Comparison of ENCODE assay signal across 17 cellular contexts in the genomic region with DNA sequence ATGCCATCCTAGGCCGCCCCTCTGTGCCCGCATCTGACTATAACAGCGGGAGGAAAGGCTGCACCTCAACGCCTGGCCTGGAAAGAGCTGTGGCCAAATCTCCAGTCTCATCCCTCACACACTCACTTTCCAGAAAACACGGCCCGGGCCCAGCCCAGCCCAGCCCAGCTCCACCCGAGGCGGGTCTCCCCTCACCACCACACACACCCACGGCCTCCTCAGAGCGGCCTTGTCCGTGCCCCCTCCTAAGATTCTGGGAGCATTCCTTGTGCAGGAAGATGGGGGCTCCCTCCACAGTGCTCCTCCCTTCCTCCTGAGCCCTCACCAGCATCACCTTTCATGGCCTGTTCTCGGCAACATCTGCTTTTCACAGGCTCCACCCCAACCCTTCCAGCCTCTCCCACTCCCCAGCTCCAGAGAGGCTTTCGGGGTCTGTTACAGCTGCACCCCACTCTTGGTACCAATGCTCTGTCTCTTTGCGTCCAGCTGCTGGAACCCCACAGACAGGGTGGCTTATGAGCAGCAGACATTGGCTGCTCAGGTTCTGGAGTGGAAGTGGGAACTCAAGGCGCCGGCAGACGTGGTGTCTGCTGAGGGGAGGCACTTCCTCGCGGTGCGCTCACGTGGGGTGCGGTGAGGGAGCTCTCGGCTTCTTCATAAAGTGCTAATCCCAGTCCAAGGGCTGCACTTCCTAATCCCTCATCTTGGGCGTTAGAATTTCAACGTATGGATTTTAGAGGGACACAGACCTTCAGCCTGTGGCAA.
DNase-seq lines count a peak whose midpoint lies in the region; ATAC-seq, FAIRE-seq and TF ChIP-seq lines count a peak whose summit lies in the region.
"Had no signal": no experiment of that assay in that cellular context is flagged by ENCODE, and none has a peak within 500 bp of the region (broad histone marks: within the 10 kb centered on the region; RNA-seq: fewer than 3 reads in every experiment).

No MANE protein-coding gene starts in this region.

- H3K27me3 Mint-ChIP-seq in GM23338 (ENCODE audit: insufficient read depth, low read depth, poor library complexity), result peaks cover 14% of the 10 kb centered on the region
- H3K27me3 Mint-ChIP-seq in neural progenitor cell (ENCODE audit: insufficient read depth, low read depth), result peaks cover 4% of the 10 kb centered on the region
- H3K27me3 Mint-ChIP-seq: dendritic cell treated with granulocyte-macrophage colony-stimulating factor and Interleukin-4, amounts not matched to agents 40 ng/mL and 50 ng/mL, for 4 days had no signal

- no peaks in the 10 kb centered on the region for H3K9me2 ChIP-seq in GM23338 (ENCODE audit: insufficient read depth)

- FAIRE-seq in RCC 7860 (lab: Jason Lieb, UNC), result no peak

- H3K4me3 ChIP-seq in BLaER1 (peak overlapping the region; percentile 34; the same call in 1 of the 2 replicates), GM23338 (no peak overlapping the region), neural progenitor cell (no peak overlapping the region)
- H3K4me3 ChIP-seq: esophagus squamous epithelium, heart right ventricle, MG63, SJSA1, thoracic aorta had no signal

- peaks cover 25% of the 10 kb centered on the region for H3K27me3 ChIP-seq in BLaER1
- H3K27me3 ChIP-seq in GM23338 (ENCODE audit: insufficient read depth), result no peaks in the 10 kb centered on the region
- H3K27me3 ChIP-seq in neural progenitor cell, result no peaks in the 10 kb centered on the region
- H3K27me3 ChIP-seq: esophagus squamous epithelium, heart right ventricle, MG63, SJSA1 had no signal

- peaks cover 94% of the 10 kb centered on the region for H3K4me1 ChIP-seq in BLaER1
- H3K4me1 ChIP-seq in GM23338 (ENCODE audit: insufficient read depth), result no peaks in the 10 kb centered on the region
- H3K4me1 ChIP-seq in neural progenitor cell, result no peaks in the 10 kb centered on the region
- H3K4me1 ChIP-seq: esophagus squamous epithelium, heart right ventricle, SJSA1 had no signal

- H3K36me3 Mint-ChIP-seq in GM23338 (ENCODE audit: low read depth), result no peaks in the 10 kb centered on the region
- peaks cover 2% of the 10 kb centered on the region for H3K36me3 Mint-ChIP-seq in neural progenitor cell

- ATAC-seq in GM23338 (no peak), Right ventricle myocardium superior (ENCODE audit: poor library complexity) (no peak)
- ATAC-seq: heart right ventricle had no signal

- H3K36me3 ChIP-seq in BLaER1, result peaks cover 31% of the 10 kb centered on the region; the same call in 1 of the 2 replicates
- no peaks in the 10 kb centered on the region for H3K36me3 ChIP-seq in GM23338 (ENCODE audit: insufficient read depth)
- H3K36me3 ChIP-seq in neural progenitor cell, result no peaks in the 10 kb centered on the region
- H3K36me3 ChIP-seq: esophagus squamous epithelium, heart right ventricle, MG63, neutrophil, SJSA1, thoracic aorta had no signal

- DNase-seq in GM23338 (ENCODE audit: low spot score), result no peak
- DNase-seq in Right ventricle myocardium superior, result peak; percentile 24
- DNase-seq in neural progenitor cell (ENCODE audit: low spot score), result peak; percentile 1
- DNase-seq in RCC 7860 (ENCODE audit: low spot score), result no peak
- no peak for DNase-seq in nucleus accumbens (lab: John Stamatoyannopoulos, UW)
- DNase-seq in EL, result no peak
- no peak for DNase-seq in T1000 (lab: John Stamatoyannopoulos, UW)
- DNase-seq: DMS79 treated with DMSO at 0.1 percent for 48 hours, esophagus squamous epithelium, MG63 had no signal

- H3K79me2 ChIP-seq in GM23338 (replicated peaks; ENCODE audit: insufficient read depth), result no peaks in the 10 kb centered on the region
- no peaks in the 10 kb centered on the region for H3K79me2 ChIP-seq in neural progenitor cell (ENCODE audit: low read depth)

- H3K27ac Mint-ChIP-seq in GM23338 (no peak overlapping the region), neural progenitor cell (no peak overlapping the region)
- H3K27ac Mint-ChIP-seq: dendritic cell treated with granulocyte-macrophage colony-stimulating factor and Interleukin-4, amounts not matched to agents 40 ng/mL and 50 ng/mL, for 4 days had no signal

- intact Hi-C loops in Right ventricle myocardium superior (cut with DNase I), result no loop called here

- H3K9ac ChIP-seq in BLaER1 (0 out of 2 replicates have a peak overlapping the region, but pooled peaks have one; percentile 31), neural progenitor cell (no peak overlapping the region)

- peaks cover 2% of the 10 kb centered on the region; the same call in 2 of the 3 replicates for H3K4me1 Mint-ChIP-seq in GM23338
- peaks cover 20% of the 10 kb centered on the region for H3K4me1 Mint-ChIP-seq in neural progenitor cell

- TF ChIP-seq CTCF in GM23338 (conservative IDR thresholded peaks at IDR 0.05; ENCODE audit: low read depth in 2 of 2) (no peak), neural progenitor cell (IDR thresholded peaks at IDR 0.05) (no peak)

- H2AFZ ChIP-seq in GM23338 (no peak overlapping the region), neural progenitor cell (replicated peaks) (no peak overlapping the region)

- H3K9me3 ChIP-seq in BLaER1 (no peaks in the 10 kb centered on the region), neural progenitor cell (ENCODE audit: low read depth) (no peaks in the 10 kb centered on the region)
- H3K9me3 ChIP-seq: esophagus squamous epithelium, heart right ventricle, MG63, neutrophil, SJSA1, thoracic aorta had no signal

- H3F3A ChIP-seq in GM23338 (replicated peaks; ENCODE audit: low read depth), result no peaks in the 10 kb centered on the region
- no peaks in the 10 kb centered on the region for H3F3A ChIP-seq in neural progenitor cell (ENCODE audit: low read depth)

- peak overlapping the region; percentile 87 for H3K4me2 ChIP-seq in BLaER1
- no peak overlapping the region for H3K4me2 ChIP-seq in GM23338
- no peak overlapping the region for H3K4me2 ChIP-seq in neural progenitor cell

- H4K20me1 ChIP-seq in BLaER1, result peaks cover 100% of the 10 kb centered on the region
- H4K20me1 ChIP-seq in GM23338 (replicated peaks; ENCODE audit: insufficient read depth), result no peaks in the 10 kb centered on the region
- H4K20me1 ChIP-seq in neural progenitor cell (ENCODE audit: low read depth), result no peaks in the 10 kb centered on the region

- H3K4me3 Mint-ChIP-seq in GM23338, result no peak overlapping the region
- no peak overlapping the region for H3K4me3 Mint-ChIP-seq in neural progenitor cell
- H3K4me3 Mint-ChIP-seq: dendritic cell treated with granulocyte-macrophage colony-stimulating factor and Interleukin-4, amounts not matched to agents 40 ng/mL and 50 ng/mL, for 4 days had no signal

- no peak overlapping the region for H3K27ac ChIP-seq in BLaER1
- 0 out of 2 replicates have a peak overlapping the region, but pooled peaks have one; percentile 39 for H3K27ac ChIP-seq in GM23338 (ENCODE audit: low read depth)
- no peak overlapping the region for H3K27ac ChIP-seq in neural progenitor cell
- H3K27ac ChIP-seq: esophagus squamous epithelium, heart right ventricle, neutrophil, SJSA1, thoracic aorta, VCaP had no signal

- H3K9me3 Mint-ChIP-seq in GM23338 (no peaks in the 10 kb centered on the region), neural progenitor cell (no peaks in the 10 kb centered on the region)
- H3K9me3 Mint-ChIP-seq: dendritic cell treated with granulocyte-macrophage colony-stimulating factor and Interleukin-4, amounts not matched to agents 40 ng/mL and 50 ng/mL, for 4 days had no signal

TF ChIP-seq in GM23338, 12 proteins besides CTCF, POLR2A, EP300 and RAD21:
- no peak for TF ChIP-seq EZH2 (IDR thresholded peaks at IDR 0.05; ENCODE audit: low read depth, unreplicated experiment)

Comparison
In these comparisons a context has a peak if more than half of its experiments do, and no peak if none do; other contexts are left out.
1. DNase-seq: peak in Right ventricle myocardium superior (single experiment) and neural progenitor cell (single experiment); none in GM23338 (single experiment), RCC 7860 (single experiment), nucleus accumbens (0 of 56), EL (single experiment) and T1000 (single experiment).